In genomic region chr10:110093722-110094121, GRCh38 we compare ENCODE assay signal across 20 cellular contexts.
"Had no signal": no experiment of that assay in that cellular context is flagged by ENCODE, and none has a peak within 500 bp of the region (broad histone marks: within the 10 kb centered on the region; RNA-seq: fewer than 3 reads in every experiment).

No MANE protein-coding gene starts in this region.

- H3K9me3 ChIP-seq: lower lobe of right lung, mucosa of descending colon, testis, vagina had no signal

- H3K27ac ChIP-seq: lower lobe of right lung, testis, vagina had no signal

- H3K27me3 ChIP-seq: testis, vagina had no signal

- ATAC-seq: activated T-cell treated with anti-CD3 and anti-CD28 coated beads, Interleukin-2, amount 50 U/mL, for 72 hours; left lobe of liver; lower lobe of right lung; mucosa of descending colon; sciatic nerve; stimulated activated effector memory CD8-positive, alpha-beta T cell treated with anti-CD3 and anti-CD28 coated beads, Interleukin-12 subunit alpha, Interleukin-12 subunit beta, amount 100 ng/mL, for 72 hours had no signal

- FAIRE-seq: endometrium, kidney, small intestine had no signal

- H3K4me3 ChIP-seq: lower lobe of right lung, mucosa of descending colon, testis, vagina had no signal

- H3K36me3 ChIP-seq: lower lobe of right lung, vagina had no signal

- DNase-seq: activated CD4-positive, alpha-beta memory T cell treated with anti-CD3 and anti-CD28 coated beads, Interleukin-2, amount 10 ng/mL, durations not matched to agents 7 days and 5 days; activated CD4-positive, alpha-beta T cell treated with anti-CD3 and anti-CD28 coated beads, Interleukin-2, amount 10 ng/mL, durations not matched to agents 24 days and 14 days; activated gamma-delta T cell; activated naive CD4-positive, alpha-beta T cell treated with anti-CD3 and anti-CD28 coated beads, Interleukin-2, amount 50 U/mL, for 16 hours; activated T-cell treated with anti-CD3 and anti-CD28 coated beads, Interleukin-2, amount 50 U/mL, for 72 hours; aorta; effector CD4-positive, alpha-beta T cell; kidney; lower lobe of right lung; mesendoderm; mucosa of descending colon; small intestine; stimulated activated CD4-positive, alpha-beta T cell treated with anti-CD3 and anti-CD28 coated beads, Interleukin-2, amount 100 ng/mL, for 24 hours; testis; trophoblast cell had no signal
